ENCODE assay signal across 1 cellular context in the genomic region with DNA sequence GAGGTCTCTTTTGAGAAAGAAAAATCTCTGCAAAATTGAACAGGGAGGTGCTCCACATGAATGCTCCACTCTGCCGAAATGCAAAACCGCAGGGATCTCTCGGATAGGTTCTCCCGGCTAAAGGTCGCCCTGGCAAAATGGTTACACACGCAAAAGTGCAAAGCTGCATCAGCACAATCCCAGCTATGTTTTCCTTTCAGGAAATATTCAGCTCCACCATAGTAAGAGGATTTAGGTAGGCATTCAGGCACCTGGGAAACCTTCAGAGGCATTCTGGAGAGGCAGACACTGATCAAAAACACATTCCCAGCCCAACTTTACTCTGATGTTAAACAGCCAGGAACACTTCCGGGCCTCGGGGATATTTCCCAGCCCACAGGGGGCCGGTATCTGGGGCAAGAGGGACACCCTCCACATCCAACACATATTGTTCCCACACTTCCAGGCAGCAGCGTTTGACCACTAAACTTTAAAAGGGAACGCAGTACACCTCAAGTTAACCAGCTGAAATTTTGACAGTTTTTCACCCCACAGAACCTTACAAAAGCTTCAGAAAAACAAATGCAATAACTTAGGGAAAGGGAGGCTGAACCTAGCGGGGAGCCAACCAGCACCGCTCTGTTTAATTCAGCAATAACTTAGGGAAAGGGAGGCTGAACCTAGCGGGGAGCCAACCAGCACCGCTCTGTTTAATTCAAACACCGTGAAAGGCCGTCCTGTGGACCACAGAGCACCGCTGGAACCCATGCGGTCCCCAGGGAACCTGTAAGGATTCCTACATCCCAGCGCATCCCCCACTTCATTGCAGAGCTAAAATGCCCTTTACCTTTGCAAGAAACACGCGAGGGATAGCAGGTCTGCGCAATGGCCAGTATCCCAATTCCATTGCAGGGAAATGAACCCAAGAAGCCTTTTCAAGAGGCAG.
TF ChIP-seq lines count a peak whose summit lies in the region.

No MANE protein-coding gene starts in this region.

TF ChIP-seq in HepG2, 621 proteins besides CTCF, POLR2A, EP300 and RAD21 (continues in another document):
- TF ChIP-seq MAFK (conservative IDR thresholded peaks at IDR 0.05 in 1 of 2, IDR thresholded peaks at IDR 0.05 in 1 of 2; ENCODE audit: low read length in 2 of 2): peak; percentile 77 to 82
- no peak for TF ChIP-seq FOXO1 (CRISPR knock-in tag; IDR thresholded peaks at IDR 0.05)
- TF ChIP-seq, protein P1, sequence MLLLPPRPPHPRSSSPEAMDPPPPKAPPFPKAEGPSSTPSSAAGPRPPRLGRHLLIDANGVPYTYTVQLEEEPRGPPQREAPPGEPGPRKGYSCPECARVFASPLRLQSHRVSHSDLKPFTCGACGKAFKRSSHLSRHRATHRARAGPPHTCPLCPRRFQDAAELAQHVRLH (CRISPR knock-in tag; IDR thresholded peaks at IDR 0.05; ENCODE audit: borderline replicate concordance, low read depth): 0 out of 2 replicates have a peak, but pooled peaks have one; percentile 24
- TF ChIP-seq, protein P2, sequence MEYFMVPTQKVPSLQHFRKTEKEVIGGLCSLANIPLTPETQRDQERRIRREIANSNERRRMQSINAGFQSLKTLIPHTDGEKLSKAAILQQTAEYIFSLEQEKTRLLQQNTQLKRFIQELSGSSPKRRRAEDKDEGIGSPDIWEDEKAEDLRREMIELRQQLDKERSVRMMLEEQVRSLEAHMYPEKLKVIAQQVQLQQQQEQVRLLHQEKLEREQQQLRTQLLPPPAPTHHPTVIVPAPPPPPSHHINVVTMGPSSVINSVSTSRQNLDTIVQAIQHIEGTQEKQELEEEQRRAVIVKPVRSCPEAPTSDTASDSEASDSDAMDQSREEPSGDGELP (IDR thresholded peaks at IDR 0.05; ENCODE audit: borderline replicate concordance, low read depth): 0 out of 2 replicates have a peak, but pooled peaks have one; percentile 2
- peak; percentile 47; the same call in 1 of the 2 replicates for TF ChIP-seq ZNF263 (CRISPR knock-in tag; IDR thresholded peaks at IDR 0.05)
- TF ChIP-seq LCORL (IDR thresholded peaks at IDR 0.05): no peak
- TF ChIP-seq LCORL (CRISPR knock-in tag; IDR thresholded peaks at IDR 0.05): peak; percentile 38
- TF ChIP-seq, protein P3, sequence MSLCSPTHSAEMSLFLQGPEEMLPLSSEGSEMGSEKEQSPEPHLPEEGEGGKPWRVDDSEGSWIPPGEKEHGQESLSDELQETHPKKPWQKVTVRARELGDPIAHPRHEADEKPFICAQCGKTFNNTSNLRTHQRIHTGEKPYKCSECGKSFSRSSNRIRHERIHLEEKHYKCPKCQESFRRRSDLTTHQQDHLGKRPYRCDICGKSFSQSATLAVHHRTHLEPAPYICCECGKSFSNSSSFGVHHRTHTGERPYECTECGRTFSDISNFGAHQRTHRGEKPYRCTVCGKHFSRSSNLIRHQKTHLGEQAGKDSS (CRISPR knock-in tag; IDR thresholded peaks at IDR 0.05; ENCODE audit: borderline replicate concordance, low read depth): no peak
- TF ChIP-seq AGO2 (optimal IDR thresholded peaks at IDR 0.05; ENCODE audit: low read depth, low read length): peak; percentile 20
- peak; percentile 68 for TF ChIP-seq MAFF (IDR thresholded peaks at IDR 0.05; ENCODE audit: low read depth, low read length)
- peak; percentile 30; the same call in 1 of the 2 replicates for TF ChIP-seq ETV5 (CRISPR knock-in tag; IDR thresholded peaks at IDR 0.05; ENCODE audit: borderline replicate concordance)
- no peak for TF ChIP-seq TOE1 (CRISPR knock-in tag; IDR thresholded peaks at IDR 0.05)
- 0 out of 2 replicates have a peak, but pooled peaks have one; percentile 25 for TF ChIP-seq ZSCAN29 (CRISPR knock-in tag; conservative IDR thresholded peaks at IDR 0.05)
- no peak for TF ChIP-seq ZMYM3 (CRISPR knock-in tag; IDR thresholded peaks at IDR 0.05)
- peak; percentile 47; the same call in 1 of the 2 replicates for TF ChIP-seq SALL1 (CRISPR knock-in tag; IDR thresholded peaks at IDR 0.05)
- TF ChIP-seq STAG1 (CRISPR knock-in tag; IDR thresholded peaks at IDR 0.05): 0 out of 2 replicates have a peak, but pooled peaks have one; percentile 3
- no peak for TF ChIP-seq GABPA (IDR thresholded peaks at IDR 0.05; ENCODE audit: low read depth, low read length)
- 0 out of 2 replicates have a peak, but pooled peaks have one; percentile 10 for TF ChIP-seq GABPA (CRISPR knock-in tag; IDR thresholded peaks at IDR 0.05; ENCODE audit: low read depth)
- TF ChIP-seq XRCC5 (optimal IDR thresholded peaks at IDR 0.05; ENCODE audit: low read length): peak; percentile 64
- TF ChIP-seq, protein P4, sequence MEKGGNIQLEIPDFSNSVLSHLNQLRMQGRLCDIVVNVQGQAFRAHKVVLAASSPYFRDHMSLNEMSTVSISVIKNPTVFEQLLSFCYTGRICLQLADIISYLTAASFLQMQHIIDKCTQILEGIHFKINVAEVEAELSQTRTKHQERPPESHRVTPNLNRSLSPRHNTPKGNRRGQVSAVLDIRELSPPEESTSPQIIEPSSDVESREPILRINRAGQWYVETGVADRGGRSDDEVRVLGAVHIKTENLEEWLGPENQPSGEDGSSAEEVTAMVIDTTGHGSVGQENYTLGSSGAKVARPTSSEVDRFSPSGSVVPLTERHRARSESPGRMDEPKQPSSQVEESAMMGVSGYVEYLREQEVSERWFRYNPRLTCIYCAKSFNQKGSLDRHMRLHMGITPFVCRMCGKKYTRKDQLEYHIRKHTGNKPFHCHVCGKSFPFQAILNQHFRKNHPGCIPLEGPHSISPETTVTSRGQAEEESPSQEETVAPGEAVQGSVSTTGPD (CRISPR knock-in tag; IDR thresholded peaks at IDR 0.05): 0 out of 2 replicates have a peak, but pooled peaks have one; percentile 38
- TF ChIP-seq, protein P5, sequence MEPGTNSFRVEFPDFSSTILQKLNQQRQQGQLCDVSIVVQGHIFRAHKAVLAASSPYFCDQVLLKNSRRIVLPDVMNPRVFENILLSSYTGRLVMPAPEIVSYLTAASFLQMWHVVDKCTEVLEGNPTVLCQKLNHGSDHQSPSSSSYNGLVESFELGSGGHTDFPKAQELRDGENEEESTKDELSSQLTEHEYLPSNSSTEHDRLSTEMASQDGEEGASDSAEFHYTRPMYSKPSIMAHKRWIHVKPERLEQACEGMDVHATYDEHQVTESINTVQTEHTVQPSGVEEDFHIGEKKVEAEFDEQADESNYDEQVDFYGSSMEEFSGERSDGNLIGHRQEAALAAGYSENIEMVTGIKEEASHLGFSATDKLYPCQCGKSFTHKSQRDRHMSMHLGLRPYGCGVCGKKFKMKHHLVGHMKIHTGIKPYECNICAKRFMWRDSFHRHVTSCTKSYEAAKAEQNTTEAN (CRISPR knock-in tag; conservative IDR thresholded peaks at IDR 0.05): peak; percentile 93
- TF ChIP-seq, protein P6, sequence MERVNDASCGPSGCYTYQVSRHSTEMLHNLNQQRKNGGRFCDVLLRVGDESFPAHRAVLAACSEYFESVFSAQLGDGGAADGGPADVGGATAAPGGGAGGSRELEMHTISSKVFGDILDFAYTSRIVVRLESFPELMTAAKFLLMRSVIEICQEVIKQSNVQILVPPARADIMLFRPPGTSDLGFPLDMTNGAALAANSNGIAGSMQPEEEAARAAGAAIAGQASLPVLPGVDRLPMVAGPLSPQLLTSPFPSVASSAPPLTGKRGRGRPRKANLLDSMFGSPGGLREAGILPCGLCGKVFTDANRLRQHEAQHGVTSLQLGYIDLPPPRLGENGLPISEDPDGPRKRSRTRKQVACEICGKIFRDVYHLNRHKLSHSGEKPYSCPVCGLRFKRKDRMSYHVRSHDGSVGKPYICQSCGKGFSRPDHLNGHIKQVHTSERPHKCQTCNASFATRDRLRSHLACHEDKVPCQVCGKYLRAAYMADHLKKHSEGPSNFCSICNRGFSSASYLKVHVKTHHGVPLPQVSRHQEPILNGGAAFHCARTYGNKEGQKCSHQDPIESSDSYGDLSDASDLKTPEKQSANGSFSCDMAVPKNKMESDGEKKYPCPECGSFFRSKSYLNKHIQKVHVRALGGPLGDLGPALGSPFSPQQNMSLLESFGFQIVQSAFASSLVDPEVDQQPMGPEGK (CRISPR knock-in tag; IDR thresholded peaks at IDR 0.05): peak; percentile 36; the same call in 1 of the 2 replicates
- TF ChIP-seq, protein P7, sequence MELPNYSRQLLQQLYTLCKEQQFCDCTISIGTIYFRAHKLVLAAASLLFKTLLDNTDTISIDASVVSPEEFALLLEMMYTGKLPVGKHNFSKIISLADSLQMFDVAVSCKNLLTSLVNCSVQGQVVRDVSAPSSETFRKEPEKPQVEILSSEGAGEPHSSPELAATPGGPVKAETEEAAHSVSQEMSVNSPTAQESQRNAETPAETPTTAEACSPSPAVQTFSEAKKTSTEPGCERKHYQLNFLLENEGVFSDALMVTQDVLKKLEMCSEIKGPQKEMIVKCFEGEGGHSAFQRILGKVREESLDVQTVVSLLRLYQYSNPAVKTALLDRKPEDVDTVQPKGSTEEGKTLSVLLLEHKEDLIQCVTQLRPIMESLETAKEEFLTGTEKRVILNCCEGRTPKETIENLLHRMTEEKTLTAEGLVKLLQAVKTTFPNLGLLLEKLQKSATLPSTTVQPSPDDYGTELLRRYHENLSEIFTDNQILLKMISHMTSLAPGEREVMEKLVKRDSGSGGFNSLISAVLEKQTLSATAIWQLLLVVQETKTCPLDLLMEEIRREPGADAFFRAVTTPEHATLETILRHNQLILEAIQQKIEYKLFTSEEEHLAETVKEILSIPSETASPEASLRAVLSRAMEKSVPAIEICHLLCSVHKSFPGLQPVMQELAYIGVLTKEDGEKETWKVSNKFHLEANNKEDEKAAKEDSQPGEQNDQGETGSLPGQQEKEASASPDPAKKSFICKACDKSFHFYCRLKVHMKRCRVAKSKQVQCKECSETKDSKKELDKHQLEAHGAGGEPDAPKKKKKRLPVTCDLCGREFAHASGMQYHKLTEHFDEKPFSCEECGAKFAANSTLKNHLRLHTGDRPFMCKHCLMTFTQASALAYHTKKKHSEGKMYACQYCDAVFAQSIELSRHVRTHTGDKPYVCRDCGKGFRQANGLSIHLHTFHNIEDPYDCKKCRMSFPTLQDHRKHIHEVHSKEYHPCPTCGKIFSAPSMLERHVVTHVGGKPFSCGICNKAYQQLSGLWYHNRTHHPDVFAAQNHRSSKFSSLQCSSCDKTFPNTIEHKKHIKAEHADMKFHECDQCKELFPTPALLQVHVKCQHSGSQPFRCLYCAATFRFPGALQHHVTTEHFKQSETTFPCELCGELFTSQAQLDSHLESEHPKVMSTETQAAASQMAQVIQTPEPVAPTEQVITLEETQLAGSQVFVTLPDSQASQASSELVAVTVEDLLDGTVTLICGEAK (IDR thresholded peaks at IDR 0.05): no peak
- TF ChIP-seq, protein P7 (CRISPR knock-in tag; IDR thresholded peaks at IDR 0.05): 0 out of 2 replicates have a peak, but pooled peaks have one; percentile 11
- TF ChIP-seq, protein P8, sequence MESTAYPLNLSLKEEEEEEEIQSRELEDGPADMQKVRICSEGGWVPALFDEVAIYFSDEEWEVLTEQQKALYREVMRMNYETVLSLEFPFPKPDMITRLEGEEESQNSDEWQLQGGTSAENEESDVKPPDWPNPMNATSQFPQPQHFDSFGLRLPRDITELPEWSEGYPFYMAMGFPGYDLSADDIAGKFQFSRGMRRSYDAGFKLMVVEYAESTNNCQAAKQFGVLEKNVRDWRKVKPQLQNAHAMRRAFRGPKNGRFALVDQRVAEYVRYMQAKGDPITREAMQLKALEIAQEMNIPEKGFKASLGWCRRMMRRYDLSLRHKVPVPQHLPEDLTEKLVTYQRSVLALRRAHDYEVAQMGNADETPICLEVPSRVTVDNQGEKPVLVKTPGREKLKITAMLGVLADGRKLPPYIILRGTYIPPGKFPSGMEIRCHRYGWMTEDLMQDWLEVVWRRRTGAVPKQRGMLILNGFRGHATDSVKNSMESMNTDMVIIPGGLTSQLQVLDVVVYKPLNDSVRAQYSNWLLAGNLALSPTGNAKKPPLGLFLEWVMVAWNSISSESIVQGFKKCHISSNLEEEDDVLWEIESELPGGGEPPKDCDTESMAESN (CRISPR knock-in tag; conservative IDR thresholded peaks at IDR 0.05): no peak
- TF ChIP-seq HNF4G (IDR thresholded peaks at IDR 0.05; ENCODE audit: borderline replicate concordance, low read depth, low read length): peak; percentile 36; the same call in 1 of the 2 replicates
- TF ChIP-seq HNF4G (CRISPR knock-in tag; IDR thresholded peaks at IDR 0.05; ENCODE audit: borderline replicate concordance, low read depth): no peak
- TF ChIP-seq RBFOX2 (IDR thresholded peaks at IDR 0.05; ENCODE audit: low read depth, low read length): 0 out of 2 replicates have a peak, but pooled peaks have one; percentile 27
- peak; percentile 14; the same call in 1 of the 2 replicates for TF ChIP-seq SAP130 (CRISPR knock-in tag; IDR thresholded peaks at IDR 0.05; ENCODE audit: low read depth)
